In the genomic region with DNA sequence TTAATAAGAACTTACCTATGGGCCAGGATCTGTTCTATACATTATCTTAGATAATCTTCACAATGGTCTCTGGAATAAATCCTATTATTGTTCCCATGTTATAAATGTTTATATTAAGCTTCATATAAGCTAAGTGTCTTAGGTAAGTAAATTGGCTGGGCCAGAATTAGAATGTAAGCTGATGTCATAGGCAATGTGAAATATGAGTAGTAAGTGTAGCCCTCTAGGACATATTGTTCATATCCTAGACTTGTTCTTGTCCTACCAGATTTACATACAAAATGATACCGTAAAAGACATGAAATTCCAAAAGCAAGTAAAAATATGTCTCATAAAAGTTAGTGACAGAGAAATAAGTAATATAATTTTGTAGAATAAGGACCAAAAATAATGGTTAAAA, we compare ENCODE assay signal across 18 cellular contexts.
DNase-seq lines count a peak whose midpoint lies in the region; ATAC-seq, FAIRE-seq and TF ChIP-seq lines count a peak whose summit lies in the region.
"Had no signal": no experiment of that assay in that cellular context is flagged by ENCODE, and none has a peak within 500 bp of the region (broad histone marks: within the 10 kb centered on the region; RNA-seq: fewer than 3 reads in every experiment).

No MANE protein-coding gene starts in this region.

- DNase-seq in MCF 10A (ENCODE audit: unreplicated experiment): no peak
- no peak for DNase-seq in mammary epithelial cell
- peak; percentile 4 for DNase-seq in choroid plexus epithelial cell (ENCODE audit: low read depth)
- no peak for DNase-seq in keratinocyte (ENCODE audit: low read depth, low spot score)
- DNase-seq: C1 segment of cervical spinal cord; Calu3; CD4-positive, alpha-beta memory T cell; COR-L47; DMS79; EL; GDM1; GM23248; H7; HCEC 1CT had no signal

- H3K9me1 ChIP-seq in keratinocyte (ENCODE audit: control insufficient read depth, extremely low read depth, insufficient read depth, low read length): no peaks in the 10 kb centered on the region

- 94% methylated on average over 1 of the region's 1 CpG for WGBS in mammary epithelial cell (ENCODE audit: low coverage, missing lambda C conversion rate)

- H3K36me3 ChIP-seq in mammary epithelial cell (ENCODE audit: insufficient read depth, low read length): no peaks in the 10 kb centered on the region
- H3K36me3 ChIP-seq in keratinocyte (ENCODE audit: control insufficient read depth in 2 of 2, extremely low read depth in 1 of 2, insufficient read depth in 2 of 2, low read length in 2 of 2): no peaks in the 10 kb centered on the region

- H2AFZ ChIP-seq in mammary epithelial cell (ENCODE audit: low read depth, low read length) (no peak overlapping the region), keratinocyte (ENCODE audit: control insufficient read depth, low read length) (peak overlapping the region; percentile 22)
- H2AFZ ChIP-seq: GM23248 had no signal

- CTCF ChIA-PET in MCF 10A (lab: Yijun Ruan, JAX): no interaction called here
- CTCF ChIA-PET in mammary epithelial cell (lab: Charles Lee; ENCODE audit: low non-redundant PET): no interaction called here

- in situ Hi-C loops in mammary epithelial cell (cut with MboI; ENCODE audit: low sequenced_read_pairs in 2 of 2): no loop called here

- H3K4me2 ChIP-seq in mammary epithelial cell (ENCODE audit: insufficient read depth, low read depth, low read length) (no peak overlapping the region), keratinocyte (ENCODE audit: control insufficient read depth, extremely low read depth, insufficient read depth, low read depth, low read length) (no peak overlapping the region)

- no peak for FAIRE-seq in keratinocyte (lab: Jason Lieb, UNC)
- FAIRE-seq: GM12891, H1 had no signal

- H3K4me3 ChIP-seq in mammary epithelial cell (replicated peaks in 1 of 3; ENCODE audit: insufficient read depth in 1 of 3, low read depth in 2 of 3, low read length in 3 of 3) (no peak overlapping the region), choroid plexus epithelial cell (ENCODE audit: low read depth, low read length) (no peak overlapping the region), keratinocyte (ENCODE audit: control insufficient read depth in 2 of 3, extremely low read depth in 1 of 3, insufficient read depth in 2 of 3, low read depth in 1 of 3, low read length in 3 of 3) (no peak overlapping the region)
- H3K4me3 ChIP-seq: GM23248 had no signal

- dilution Hi-C loops in mammary epithelial cell (cut with HindIII; ENCODE audit: low sequenced_read_pairs): no loop called here
- dilution Hi-C loops in keratinocyte (cut with MboI; ENCODE audit: extremely low pct_ligation_motif_present, low sequenced_read_pairs): no loop called here

- no peaks in the 10 kb centered on the region for H3K79me2 ChIP-seq in mammary epithelial cell (ENCODE audit: insufficient read depth, low read length)
- no peaks in the 10 kb centered on the region for H3K79me2 ChIP-seq in keratinocyte (ENCODE audit: control insufficient read depth, insufficient read depth, low read length)

- H3K27me3 ChIP-seq in mammary epithelial cell (ENCODE audit: insufficient read depth, low read length) (no peaks in the 10 kb centered on the region), keratinocyte (ENCODE audit: control insufficient read depth, extremely low read depth, insufficient read depth, low read length) (no peaks in the 10 kb centered on the region)

- no peak overlapping the region for H3K4me3 Mint-ChIP-seq in MCF 10A (ENCODE audit: unreplicated experiment)
- H3K4me3 Mint-ChIP-seq: CD4-positive, alpha-beta memory T cell had no signal

- ATAC-seq in GM19452 (IDR thresholded peaks at IDR 0.05; ENCODE audit: unreplicated experiment) (no peak), GM18505 (IDR thresholded peaks at IDR 0.05; ENCODE audit: unreplicated experiment) (no peak)

- POLR2A ChIA-PET in MCF 10A (lab: Yijun Ruan, JAX): no interaction called here

- no peak for TF ChIP-seq POLR2A in GM18505 (IDR thresholded peaks at IDR 0.05; ENCODE audit: borderline replicate concordance, extremely low read depth, insufficient read depth, insufficient read length)

- TF ChIP-seq CTCF in MCF 10A (IDR thresholded peaks at IDR 0.05; ENCODE audit: unreplicated experiment) (no peak), mammary epithelial cell (conservative IDR thresholded peaks at IDR 0.05 in 1 of 2, IDR thresholded peaks at IDR 0.05 in 1 of 2; ENCODE audit: extremely low read depth in 1 of 2, insufficient read depth in 1 of 2, low read depth in 1 of 2, low read length in 2 of 2) (no peak), choroid plexus epithelial cell (conservative IDR thresholded peaks at IDR 0.05; ENCODE audit: low read depth, low read length) (no peak), keratinocyte (optimal IDR thresholded peaks at IDR 0.05 in 1 of 3, IDR thresholded peaks at IDR 0.05 in 1 of 3, conservative IDR thresholded peaks at IDR 0.05 in 1 of 3; ENCODE audit: extremely low read depth in 1 of 3, insufficient read depth in 2 of 3, low read length in 3 of 3) (no peak)

- H3K9me3 ChIP-seq in mammary epithelial cell (replicated peaks; ENCODE audit: insufficient read depth, low read length) (no peaks in the 10 kb centered on the region), keratinocyte (ENCODE audit: control insufficient read depth, low read depth, low read length) (no peaks in the 10 kb centered on the region)

- intact Hi-C loops in MCF 10A (cut with micrococcal nuclease) (no loop called here), mammary epithelial cell (cut with micrococcal nuclease) (no loop called here)

- H3K27ac ChIP-seq in mammary epithelial cell (ENCODE audit: insufficient read depth, low read depth, low read length): no peak overlapping the region
- no peak overlapping the region for H3K27ac ChIP-seq in keratinocyte (ENCODE audit: control insufficient read depth, insufficient read depth, low read length)
- H3K27ac ChIP-seq: GM23248 had no signal

- no peaks in the 10 kb centered on the region for H4K20me1 ChIP-seq in mammary epithelial cell (ENCODE audit: insufficient read depth, low read length)
- no peaks in the 10 kb centered on the region for H4K20me1 ChIP-seq in keratinocyte (ENCODE audit: control insufficient read depth, extremely low read depth, insufficient read depth, low read length)

- peak overlapping the region; percentile 50 for H3K27ac Mint-ChIP-seq in MCF 10A (ENCODE audit: low read depth, unreplicated experiment)
- H3K27ac Mint-ChIP-seq: CD4-positive, alpha-beta memory T cell had no signal

- no peak overlapping the region for H3K9ac ChIP-seq in mammary epithelial cell (ENCODE audit: insufficient read depth, low read length)
- no peak overlapping the region for H3K9ac ChIP-seq in keratinocyte (ENCODE audit: control insufficient read depth, extremely low read depth, insufficient read depth, low read length)
- H3K9ac ChIP-seq: GM23248 had no signal

- H3K36me3 Mint-ChIP-seq in MCF 10A (ENCODE audit: insufficient read depth, unreplicated experiment): no peaks in the 10 kb centered on the region
- H3K36me3 Mint-ChIP-seq: CD4-positive, alpha-beta memory T cell had no signal

- H3K4me1 Mint-ChIP-seq in MCF 10A (ENCODE audit: insufficient read depth, unreplicated experiment): peaks cover 25% of the 10 kb centered on the region
- H3K4me1 Mint-ChIP-seq: CD4-positive, alpha-beta memory T cell had no signal

- no peaks in the 10 kb centered on the region for H3K9me3 Mint-ChIP-seq in MCF 10A (ENCODE audit: unreplicated experiment)

- H3K27me3 Mint-ChIP-seq in MCF 10A (ENCODE audit: insufficient read depth, unreplicated experiment): no peaks in the 10 kb centered on the region
- H3K27me3 Mint-ChIP-seq: CD4-positive, alpha-beta memory T cell had no signal

- BruUV-seq in MCF 10A (replicated peaks; lab: Mats Ljungman, UMichigan): no TSS peak
- no TSS peak for BruUV-seq in mammary epithelial cell (replicated peaks; lab: Mats Ljungman, UMichigan)

- peaks cover 11% of the 10 kb centered on the region for H3K4me1 ChIP-seq in mammary epithelial cell (ENCODE audit: insufficient read depth, low read length)
- H3K4me1 ChIP-seq in keratinocyte (ENCODE audit: control insufficient read depth, extremely low read depth, insufficient read depth, low read length): peaks cover 26% of the 10 kb centered on the region
